Comparison of ENCODE assay signal across 24 cellular contexts in genomic region chrX:16427668-16428067, GRCh38.
"Had no signal": no experiment of that assay in that cellular context is flagged by ENCODE, and none has a peak within 500 bp of the region (broad histone marks: within the 10 kb centered on the region; RNA-seq: fewer than 3 reads in every experiment).

No MANE protein-coding gene starts in this region.

- H3K27me3 ChIP-seq: esophagus muscularis mucosa, foreskin keratinocyte, gastroesophageal sphincter, hepatocyte, left lung had no signal

- DNase-seq: dermis blood vessel endothelial cell; dorsolateral prefrontal cortex; effector CD4-positive, alpha-beta T cell; effector memory CD4-positive, alpha-beta T cell; foreskin keratinocyte; heart left ventricle; hypothalamus; left cardiac atrium; left lung; left ventricle myocardium superior; lower lobe of right lung; mesenchymal stem cell; mucosa of descending colon; naive B cell; naive thymus-derived CD8-positive, alpha-beta T cell had no signal

- H3K4me1 ChIP-seq: esophagus muscularis mucosa, foreskin keratinocyte, gastroesophageal sphincter, heart left ventricle, left lung, lower lobe of right lung had no signal

- H3K4me3 Mint-ChIP-seq: mesothelial cell of epicardium; naive B cell; naive thymus-derived CD8-positive, alpha-beta T cell had no signal

- H3K36me3 ChIP-seq: esophagus muscularis mucosa, gastroesophageal sphincter, heart left ventricle, left lung, lower lobe of right lung had no signal

- H2AFZ ChIP-seq: hepatocyte had no signal

- H3K4me3 ChIP-seq: coronary artery, dorsolateral prefrontal cortex, esophagus muscularis mucosa, gastroesophageal sphincter, heart left ventricle, hepatocyte, left lung, lower lobe of right lung, mucosa of descending colon had no signal

- H3K4me1 Mint-ChIP-seq: mesothelial cell of epicardium had no signal

- H3K36me3 Mint-ChIP-seq: mesothelial cell of epicardium; naive B cell; naive thymus-derived CD8-positive, alpha-beta T cell had no signal

- H3K27me3 Mint-ChIP-seq: naive thymus-derived CD8-positive, alpha-beta T cell had no signal

- H3K9me3 ChIP-seq: esophagus muscularis mucosa, gastroesophageal sphincter, heart left ventricle, left lung, lower lobe of right lung, mucosa of descending colon had no signal

- H3K27ac ChIP-seq: coronary artery, dorsolateral prefrontal cortex, esophagus muscularis mucosa, foreskin keratinocyte, gastroesophageal sphincter, heart left ventricle, hepatocyte, left lung, lower lobe of right lung had no signal

- H3K27ac Mint-ChIP-seq: mesothelial cell of epicardium; naive B cell; naive thymus-derived CD8-positive, alpha-beta T cell had no signal

- ATAC-seq: foreskin keratinocyte; gastroesophageal sphincter; heart left ventricle; left cardiac atrium; left lung; left ventricle myocardium superior; lower lobe of right lung; mucosa of descending colon; naive thymus-derived CD8-positive, alpha-beta T cell had no signal

- FAIRE-seq: endothelial cell of umbilical vein, frontal cortex, islet of Langerhans, keratinocyte had no signal

- H3K79me2 ChIP-seq: hepatocyte had no signal

- H3K4me2 ChIP-seq: hepatocyte had no signal
